16 cellular contexts compared by ENCODE assay signal in the genomic region with DNA sequence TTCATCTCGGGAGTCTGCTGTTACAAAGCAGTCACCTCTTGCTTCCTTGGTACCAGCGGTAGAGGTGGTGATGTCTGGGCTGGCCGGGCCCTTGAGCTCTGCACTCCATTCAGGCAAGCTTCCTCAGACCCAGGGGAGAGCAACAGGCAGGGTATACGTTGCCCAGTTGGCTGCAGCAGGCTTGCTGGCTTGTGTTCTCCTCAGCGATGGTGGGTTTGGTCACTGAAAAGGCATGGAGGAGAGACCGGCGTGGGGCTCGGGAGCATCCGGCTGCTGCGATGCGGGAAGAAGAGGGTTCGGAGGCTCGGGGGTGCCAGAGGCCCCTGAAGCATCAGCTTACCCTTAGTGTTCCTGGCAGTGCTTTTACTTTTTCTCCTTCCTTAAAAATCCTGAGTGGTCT. TPM values are rescaled to one million over a fixed set of nuclear protein-coding genes. Genes with fewer than 3 reads are reported as not detected.
DNase-seq lines count a peak whose midpoint lies in the region; ATAC-seq and TF ChIP-seq lines count a peak whose summit lies in the region.
"Had no signal": no experiment of that assay in that cellular context is flagged by ENCODE, and none has a peak within 500 bp of the region (broad histone marks: within the 10 kb centered on the region; RNA-seq: fewer than 3 reads in every experiment).

No MANE protein-coding gene starts in this region.

- ATAC-seq in Panc1 = peak; percentile 40
- no peak for ATAC-seq in central memory CD8-positive, alpha-beta T cell (replicated peaks; ENCODE audit: extremely low read depth, poor library complexity, severe bottlenecking)
- ATAC-seq: GM12878; K562; stimulated activated naive CD8-positive, alpha-beta T cell treated with anti-CD3 and anti-CD28 coated beads, Interleukin-15, Interleukin-2, amounts not matched to agents 100 U/mL and 50 U/mL, for 24 hours had no signal

- DNase-seq in Panc1 (ENCODE audit: low read depth, low spot score) (no peak), NCI-H2196 (lab: John Stamatoyannopoulos, UW; ENCODE audit: unreplicated experiment) (no peak), NCI-H146 treated with DMSO at 0.1 percent for 48 hours (lab: John Stamatoyannopoulos, UW; ENCODE audit: unreplicated experiment) (no peak)
- DNase-seq in central memory CD8-positive, alpha-beta T cell (ENCODE audit: low spot score in 2 of 2) = no peak
- no peak for DNase-seq in T-helper 2 cell treated with Interferon-gamma antibody and Interleukin-4, amounts not matched to agents 5 μg/mL and 100 μg/mL, for 36 hours (ENCODE audit: low spot score)
- DNase-seq in activated naive CD8-positive, alpha-beta T cell treated with anti-CD3 and anti-CD28 coated beads for 36 hours = no peak
- DNase-seq: activated CD8-positive, alpha-beta memory T cell treated with anti-CD3 and anti-CD28 coated beads, Interleukin-2, amount 50 U/mL, for 4 hours; NCI-H345; stimulated activated naive CD8-positive, alpha-beta T cell treated with anti-CD3 and anti-CD28 coated beads, Interleukin-15, Interleukin-2, amounts not matched to agents 100 U/mL and 50 U/mL, for 24 hours had no signal

- H3K27ac ChIP-seq in Panc1 (ENCODE audit: low read length) = peak overlapping the region; percentile 81
- H3K27ac ChIP-seq in muscle layer of colon (ENCODE audit: low read depth, low read length) = peak overlapping the region; percentile 70
- H3K27ac ChIP-seq in temporal lobe (ENCODE audit: low read depth, low read length) = peak overlapping the region; percentile 99

- intact Hi-C loops in Panc1 (cut with micrococcal nuclease; ENCODE audit: unreplicated experiment) = no loop called here

- H3K36me3 ChIP-seq in Panc1 (ENCODE audit: control insufficient read depth, insufficient read depth, low read length) (peaks cover 2% of the 10 kb centered on the region; the same call in 1 of the 2 replicates), muscle layer of colon (ENCODE audit: insufficient read depth, low read length) (peaks cover 31% of the 10 kb centered on the region)

- H3K27me3 ChIP-seq in Panc1 (ENCODE audit: control insufficient read depth, insufficient read depth, low read length) = no peaks in the 10 kb centered on the region
- H3K27me3 ChIP-seq in muscle layer of colon (ENCODE audit: control insufficient read depth in 1 of 2, insufficient read depth in 2 of 2, low read length in 2 of 2) = no peaks in the 10 kb centered on the region

- H3K9ac ChIP-seq in muscle layer of colon (ENCODE audit: low read length) = peak overlapping the region; percentile 30

- H3K36me3 Mint-ChIP-seq in central memory CD8-positive, alpha-beta T cell (ENCODE audit: insufficient read depth) = peaks cover 37% of the 10 kb centered on the region
- peaks cover 19% of the 10 kb centered on the region for H3K36me3 Mint-ChIP-seq in T-helper 2 cell treated with Interferon-gamma antibody and Interleukin-4, amounts not matched to agents 5 μg/mL and 100 μg/mL, for 36 hours (ENCODE audit: low read depth)
- peaks cover 13% of the 10 kb centered on the region for H3K36me3 Mint-ChIP-seq in activated naive CD8-positive, alpha-beta T cell treated with anti-CD3 and anti-CD28 coated beads for 36 hours

- POLR2A ChIA-PET in Panc1 (lab: Charles Lee) = interaction anchor here (0.8 to 1.0 kb wide), 2 partner anchors 18 to 36 kb away, joined by 3 to 5 read pairs; no protein-coding TSS in a partner anchor

- H3K27me3 Mint-ChIP-seq in central memory CD8-positive, alpha-beta T cell = no peaks in the 10 kb centered on the region
- H3K27me3 Mint-ChIP-seq in T-helper 2 cell treated with Interferon-gamma antibody and Interleukin-4, amounts not matched to agents 5 μg/mL and 100 μg/mL, for 36 hours (ENCODE audit: low read depth) = no peaks in the 10 kb centered on the region
- H3K27me3 Mint-ChIP-seq in activated naive CD8-positive, alpha-beta T cell treated with anti-CD3 and anti-CD28 coated beads for 36 hours = no peaks in the 10 kb centered on the region

- CTCF ChIA-PET in Panc1 (lab: Charles Lee) = interaction anchor here (0.6 to 0.7 kb wide), 2 partner anchors 12 to 370 kb away, joined by 3 to 14 read pairs; no protein-coding TSS in a partner anchor

- in situ Hi-C loops in Panc1 (cut with HindIII; ENCODE audit: low pct_unique_long_range_greater_than_20kb, low sequenced_read_pairs) = no loop called here

- H3K4me1 ChIP-seq in Panc1 (ENCODE audit: control insufficient read depth, insufficient read depth, low read length) (peaks cover 70% of the 10 kb centered on the region), muscle layer of colon (ENCODE audit: insufficient read depth, low read length) (peaks cover 60% of the 10 kb centered on the region)
- H3K4me1 ChIP-seq: HAP-1 had no signal

- TF ChIP-seq CTCF in Panc1 (IDR thresholded peaks at IDR 0.05) = no peak

- H3K9me3 ChIP-seq in Panc1 (ENCODE audit: control insufficient read depth, insufficient read depth, low read depth, low read length) (no peaks in the 10 kb centered on the region), muscle layer of colon (ENCODE audit: low read length) (no peaks in the 10 kb centered on the region)
- H3K9me3 ChIP-seq: HAP-1 had no signal

- H3K27ac Mint-ChIP-seq in central memory CD8-positive, alpha-beta T cell (ENCODE audit: low read depth) = peak overlapping the region; percentile 50
- H3K27ac Mint-ChIP-seq in T-helper 2 cell treated with Interferon-gamma antibody and Interleukin-4, amounts not matched to agents 5 μg/mL and 100 μg/mL, for 36 hours = no peak overlapping the region
- H3K27ac Mint-ChIP-seq in activated naive CD8-positive, alpha-beta T cell treated with anti-CD3 and anti-CD28 coated beads for 36 hours = no peak overlapping the region

- H3K4me3 ChIP-seq in Panc1 (ENCODE audit: low read depth in 2 of 2, low read length in 2 of 2) = no peak overlapping the region
- H3K4me3 ChIP-seq in muscle layer of colon (ENCODE audit: low read depth in 1 of 2, low read length in 2 of 2) = no peak overlapping the region
- H3K4me3 ChIP-seq: GM12878, HAP-1, K562 had no signal

- H3K4me3 Mint-ChIP-seq in central memory CD8-positive, alpha-beta T cell = no peak overlapping the region
- no peak overlapping the region for H3K4me3 Mint-ChIP-seq in T-helper 2 cell treated with Interferon-gamma antibody and Interleukin-4, amounts not matched to agents 5 μg/mL and 100 μg/mL, for 36 hours
- no peak overlapping the region for H3K4me3 Mint-ChIP-seq in activated naive CD8-positive, alpha-beta T cell treated with anti-CD3 and anti-CD28 coated beads for 36 hours
- H3K4me3 Mint-ChIP-seq: nephron had no signal

- H3K4me1 Mint-ChIP-seq in central memory CD8-positive, alpha-beta T cell = peaks cover 49% of the 10 kb centered on the region
- H3K4me1 Mint-ChIP-seq in T-helper 2 cell treated with Interferon-gamma antibody and Interleukin-4, amounts not matched to agents 5 μg/mL and 100 μg/mL, for 36 hours (ENCODE audit: low read depth) = peaks cover 30% of the 10 kb centered on the region
- H3K4me1 Mint-ChIP-seq in activated naive CD8-positive, alpha-beta T cell treated with anti-CD3 and anti-CD28 coated beads for 36 hours = peaks cover 47% of the 10 kb centered on the region

- no TSS peak for BruUV-seq in Panc1 (replicated peaks; lab: Mats Ljungman, UMichigan)

- H3K9me3 Mint-ChIP-seq in central memory CD8-positive, alpha-beta T cell = no peaks in the 10 kb centered on the region
- H3K9me3 Mint-ChIP-seq in T-helper 2 cell treated with Interferon-gamma antibody and Interleukin-4, amounts not matched to agents 5 μg/mL and 100 μg/mL, for 36 hours = no peaks in the 10 kb centered on the region
- H3K9me3 Mint-ChIP-seq in activated naive CD8-positive, alpha-beta T cell treated with anti-CD3 and anti-CD28 coated beads for 36 hours = no peaks in the 10 kb centered on the region
- H3K9me3 Mint-ChIP-seq: nephron had no signal

RNA-seq across cellular contexts. Expression of a gene that starts 25.8 kb away (rescaled TPM):
- 138 TPM for total RNA-seq in Panc1 (2021; ENCODE audit: unreplicated experiment)
- polyA plus RNA-seq in Panc1 (2012; ENCODE audit: insufficient read length) = 89.8 TPM
- 36.1 TPM for total RNA-seq in temporal lobe
- 100 to 1,000 TPM in 1 of 2 experiments, 10 to 100 TPM in 1; 93.4 to 101 TPM for total RNA-seq in activated naive CD8-positive, alpha-beta T cell treated with anti-CD3 and anti-CD28 coated beads for 36 hours

RNA-seq across cellular contexts. Expression of a gene that starts 26.0 kb away (rescaled TPM):
- 46.1 TPM for total RNA-seq in Panc1 (2021; ENCODE audit: unreplicated experiment)
- polyA plus RNA-seq in Panc1 (2012; ENCODE audit: insufficient read length) = 34.1 TPM
- total RNA-seq in temporal lobe = 6.6 TPM
- 10 to 100 TPM; 31.4 to 32.6 TPM for total RNA-seq in activated naive CD8-positive, alpha-beta T cell treated with anti-CD3 and anti-CD28 coated beads for 36 hours

RNA-seq across cellular contexts. Expression of a gene that starts 28.3 kb away (rescaled TPM):
- total RNA-seq in Panc1 (2021; ENCODE audit: unreplicated experiment) (100 TPM), temporal lobe (3.7 TPM)
- polyA plus RNA-seq in Panc1 (2012; ENCODE audit: insufficient read length) = 115 TPM
- 1 to 10 TPM in 1 of 2 experiments, under 1 TPM in 1; 0.64 to 1.4 TPM for total RNA-seq in activated naive CD8-positive, alpha-beta T cell treated with anti-CD3 and anti-CD28 coated beads for 36 hours

RNA-seq across cellular contexts. Expression of a gene that starts 59.7 kb away (rescaled TPM):
- total RNA-seq in Panc1 (2021; ENCODE audit: unreplicated experiment) (0.10 TPM), temporal lobe (0.49 TPM)
- 0.24 TPM for polyA plus RNA-seq in Panc1 (2012; ENCODE audit: insufficient read length)
- under 1 TPM; 0.14 to 0.16 TPM for total RNA-seq in activated naive CD8-positive, alpha-beta T cell treated with anti-CD3 and anti-CD28 coated beads for 36 hours
- total RNA-seq: GM12878, K562, RPMI7951 had no signal

Comparison
In these comparisons a context has a peak if more than half of its experiments do, and no peak if none do; other contexts are left out.
1. RNA of a gene that starts 28.3 kb away (total RNA-seq): 100 TPM in Panc1 (single experiment); 3.7 TPM in temporal lobe (single experiment) and 0.64 to 1.4 TPM in activated naive CD8-positive, alpha-beta T cell treated with anti-CD3 and anti-CD28 coated beads for 36 hours; every median in the first group is over 10 times any median in the second.
2. Peak in every context shown above with its lines, with median percentiles within 50 percentile points of each other: H3K27ac ChIP-seq.